ENCODE assay signal across 32 cellular contexts in genomic region chr12:114626-115211, GRCh38. TPM values are rescaled to one million over a fixed set of nuclear protein-coding genes. Genes with fewer than 3 reads are reported as not detected.
"Had no signal": no experiment of that assay in that cellular context is flagged by ENCODE, and none has a peak within 500 bp of the region (broad histone marks: within the 10 kb centered on the region; RNA-seq: fewer than 3 reads in every experiment).

No MANE protein-coding gene starts in this region.

- H3K27ac ChIP-seq: adrenal gland, body of pancreas, breast epithelium, KMS-11, Peyer's patch, SJSA1 had no signal

- H3K4me1 ChIP-seq: adrenal gland, body of pancreas, breast epithelium, Peyer's patch, SJSA1 had no signal

- ATAC-seq: activated CD4-positive, alpha-beta T cell treated with anti-CD3 and anti-CD28 coated beads for 36 hours; activated CD4-positive, CD25-positive, alpha-beta regulatory T cell treated with anti-CD3 and anti-CD28 coated beads, Interleukin-2, amount 50 U/mL, for 24 hours; activated naive CD4-positive, alpha-beta T cell treated with anti-CD3 and anti-CD28 coated beads, Interleukin-2, amount 50 U/mL, for 72 hours; activated T-cell treated with anti-CD3 and anti-CD28 coated beads, Interleukin-2, amount 50 U/mL, for 4 hours; body of pancreas; PC-3 had no signal

- H3K4me3 ChIP-seq: adrenal gland, body of pancreas, breast epithelium, Peyer's patch, SJSA1 had no signal

- H3K9ac ChIP-seq: KMS-11, SK-N-SH had no signal

- DNase-seq: activated CD4-positive, alpha-beta memory T cell treated with anti-CD3 and anti-CD28 coated beads for 36 hours; activated CD4-positive, alpha-beta T cell treated with anti-CD3 and anti-CD28 coated beads for 36 hours; activated CD4-positive, alpha-beta T cell treated with anti-CD3 and anti-CD28 coated beads, Interleukin-2, amount 10 ng/mL, durations not matched to agents 7 days and 5 days; activated CD8-positive, alpha-beta memory T cell treated with anti-CD3 and anti-CD28 coated beads, Interleukin-2, amount 50 U/mL, for 4 hours; activated gamma-delta T cell treated with Interleukin-2 at 50 U/mL for 16 hours; activated naive CD4-positive, alpha-beta T cell treated with anti-CD3 and anti-CD28 coated beads for 36 hours; activated T-cell treated with anti-CD3 and anti-CD28 coated beads for 4 hours; activated T-cell treated with anti-CD3 and anti-CD28 coated beads, Interleukin-2, amount 50 U/mL, for 4 hours; adrenal gland; body of pancreas; MM.1S; MV-4-11; NCI-H1092; NCI-H1436 treated with DMSO at 0.1 percent for 48 hours; NCI-H1694 treated with DMSO at 0.1 percent for 48 hours; NCI-H2029; NCI-H345; NCI-H524 treated with DMSO at 0.1 percent for 48 hours; PC-3; RPMI8226; SHP77 treated with DMSO at 0.1 percent for 48 hours; SK-N-SH had no signal

- H3K27me3 ChIP-seq: adrenal gland, body of pancreas, Peyer's patch had no signal

- H3K36me3 ChIP-seq: adrenal gland, breast epithelium, Peyer's patch, SJSA1 had no signal

- H3K9me3 ChIP-seq: adrenal gland, body of pancreas, breast epithelium, Peyer's patch, SJSA1, SK-N-SH had no signal

- FAIRE-seq: astrocyte had no signal

- H3K4me2 ChIP-seq: KMS-11, SK-N-SH had no signal

RNA-seq across cellular contexts. Expression of gene IQSEC3, which starts 48.2 kb away (rescaled TPM):
- total RNA-seq: activated CD4-positive, alpha-beta T cell treated with anti-CD3 and anti-CD28 coated beads for 36 hours; activated CD4-positive, alpha-beta T cell treated with anti-CD3 and anti-CD28 coated beads, Interleukin-2, amount 10 ng/mL, durations not matched to agents 7 days and 5 days; chondrocyte; LHCN-M2; NCI-H460; SJSA1 had no signal
